Comparison of ENCODE assay signal across 8 cellular contexts in genomic region chr1:219927956-219928790, GRCh38. TPM values are rescaled to one million over a fixed set of nuclear protein-coding genes. Genes with fewer than 3 reads are reported as not detected.
A peak's percentile ranks its signal among the peaks of the same experiment; 100 is the strongest.
DNase-seq lines count a peak whose midpoint lies in the region; ATAC-seq, FAIRE-seq and TF ChIP-seq lines count a peak whose summit lies in the region.

TSS of gene SLC30A10 (minus strand) at chr1:219928557. CDS start at chr1:219928440, 117 bp downstream.

- H3K4me3 ChIP-seq in A673 (ENCODE audit: low read depth, low read length, poor library complexity, severe bottlenecking) (peak within 1 kb of the TSS; percentile 39), keratinocyte (ENCODE audit: control insufficient read depth in 2 of 3, extremely low read depth in 1 of 3, insufficient read depth in 2 of 3, low read depth in 1 of 3, low read length in 3 of 3) (peak within 1 kb of the TSS; percentile 11 to 48 (median 29)), spleen (peak within 1 kb of the TSS; percentile 21 to 67 (median 37))

- H3K27me3 ChIP-seq in A673 (replicated peaks; ENCODE audit: insufficient read depth, low read depth, low read length, poor library complexity) (peaks cover 55% of the 10 kb centered on the region), keratinocyte (ENCODE audit: control insufficient read depth, extremely low read depth, insufficient read depth, low read length) (peaks cover 29% of the 10 kb centered on the region), spleen (replicated peaks in 1 of 7) (peaks cover 0 to 75% (median 34%) of the 10 kb centered on the region in 7 donors)

- WGBS in spleen, 5 donors, result 1 to 3% (median 1%) methylated on average over 27 to 91 of the region's 91 CpGs

- H3K36me3 Mint-ChIP-seq in brain, result no peaks in the 10 kb centered on the region

- TF ChIP-seq POLR2A in spleen (IDR thresholded peaks at IDR 0.05), result no peak

- H4K20me1 ChIP-seq in keratinocyte (ENCODE audit: control insufficient read depth, extremely low read depth, insufficient read depth, low read length), result no peaks in the 10 kb centered on the region

- H3K4me1 ChIP-seq in A673 (ENCODE audit: insufficient read depth, low read length, poor library complexity, severe bottlenecking) (peaks cover 8% of the 10 kb centered on the region), keratinocyte (ENCODE audit: control insufficient read depth, extremely low read depth, insufficient read depth, low read length) (peaks cover 3% of the 10 kb centered on the region), spleen (peaks cover 3 to 18% (median 13%) of the 10 kb centered on the region in 6 donors)

- no peaks in the 10 kb centered on the region for H3K36me3 ChIP-seq in A673 (ENCODE audit: insufficient read depth, low read length, poor library complexity, severe bottlenecking)
- no peaks in the 10 kb centered on the region for H3K36me3 ChIP-seq in keratinocyte (ENCODE audit: control insufficient read depth in 2 of 2, extremely low read depth in 1 of 2, insufficient read depth in 2 of 2, low read length in 2 of 2)
- no peaks in the 10 kb centered on the region for H3K36me3 ChIP-seq in spleen

- FAIRE-seq in keratinocyte (lab: Jason Lieb, UNC), result no peak

- no peak within 1 kb of the TSS for H3K9ac ChIP-seq in keratinocyte (ENCODE audit: control insufficient read depth, extremely low read depth, insufficient read depth, low read length)

- no peaks in the 10 kb centered on the region for H3K9me1 ChIP-seq in keratinocyte (ENCODE audit: control insufficient read depth, extremely low read depth, insufficient read depth, low read length)

- peaks cover 21% of the 10 kb centered on the region for H3K4me1 Mint-ChIP-seq in brain

- peak within 1 kb of the TSS; percentile 67 for H3K4me2 ChIP-seq in keratinocyte (ENCODE audit: control insufficient read depth, extremely low read depth, insufficient read depth, low read depth, low read length)

- peak; percentile 34 for TF ChIP-seq CTCF in A673 (conservative IDR thresholded peaks at IDR 0.05; ENCODE audit: low read depth, low read length)
- no peak for TF ChIP-seq CTCF in brain (conservative IDR thresholded peaks at IDR 0.05)
- TF ChIP-seq CTCF in keratinocyte (optimal IDR thresholded peaks at IDR 0.05 in 1 of 3, IDR thresholded peaks at IDR 0.05 in 1 of 3, conservative IDR thresholded peaks at IDR 0.05 in 1 of 3; ENCODE audit: extremely low read depth in 1 of 3, insufficient read depth in 2 of 3, low read length in 3 of 3), result no peak
- peak in 1 of 11 experiments; percentile 10 for TF ChIP-seq CTCF in spleen (IDR thresholded peaks at IDR 0.05 in 8 of 11, conservative IDR thresholded peaks at IDR 0.05 in 3 of 11)

- peak within 1 kb of the TSS; percentile 69 for H2AFZ ChIP-seq in keratinocyte (ENCODE audit: control insufficient read depth, low read length)

- CTCF ChIA-PET in A673 (lab: Charles Lee), result no interaction called here

- ATAC-seq in GM18511 (IDR thresholded peaks at IDR 0.05; ENCODE audit: unreplicated experiment) (peak; percentile 49), HG03196 (IDR thresholded peaks at IDR 0.05; ENCODE audit: unreplicated experiment) (no peak), HG03460 (IDR thresholded peaks at IDR 0.05; ENCODE audit: unreplicated experiment) (no peak)

- H3K27ac ChIP-seq in A673 (ENCODE audit: low read depth, low read length, poor library complexity, severe bottlenecking), result no peak within 1 kb of the TSS
- H3K27ac ChIP-seq in keratinocyte (ENCODE audit: control insufficient read depth, insufficient read depth, low read length), result no peak within 1 kb of the TSS
- no peak within 1 kb of the TSS for H3K27ac ChIP-seq in spleen

- peak within 1 kb of the TSS; percentile 44 to 85 (median 77) for H3K27ac Mint-ChIP-seq in brain

- no peaks in the 10 kb centered on the region for H3K9me3 ChIP-seq in A673 (ENCODE audit: low read depth, low read length, poor library complexity, severe bottlenecking)
- no peaks in the 10 kb centered on the region for H3K9me3 ChIP-seq in keratinocyte (ENCODE audit: control insufficient read depth, low read depth, low read length)
- no peaks in the 10 kb centered on the region for H3K9me3 ChIP-seq in spleen

- peak; percentile 12 for DNase-seq in A673 (ENCODE audit: low spot score)
- DNase-seq in NCI-H1105 treated with DMSO at 0.1 percent for 48 hours (lab: John Stamatoyannopoulos, UW), result peak; percentile 64
- no peak for DNase-seq in keratinocyte (ENCODE audit: low read depth, low spot score)
- no peak for DNase-seq in spleen

- peaks cover 19% of the 10 kb centered on the region for H3K27me3 Mint-ChIP-seq in brain

- no peaks in the 10 kb centered on the region for H3K9me3 Mint-ChIP-seq in brain

- dilution Hi-C loops in keratinocyte (cut with MboI; ENCODE audit: extremely low pct_ligation_motif_present, low sequenced_read_pairs), result no loop called here

- POLR2A ChIA-PET in A673 (lab: Charles Lee; ENCODE audit: low non-redundant PET), result no interaction called here

- H3K79me2 ChIP-seq in keratinocyte (ENCODE audit: control insufficient read depth, insufficient read depth, low read length), result no peaks in the 10 kb centered on the region

- no TSS peak for BruUV-seq in A673 (replicated peaks; lab: Mats Ljungman, UMichigan)

- peak within 1 kb of the TSS; percentile 83 to 94 (median 91) for H3K4me3 Mint-ChIP-seq in brain

- intact Hi-C loops in A673 (cut with micrococcal nuclease; ENCODE audit: unreplicated experiment) (no loop called here), spleen (cut with DNase I; ENCODE audit: low total_unique reads) (no loop called here)

RNA-seq across cellular contexts. Expression of gene SLC30A10, which starts in this region (rescaled TPM):
- total RNA-seq in A673 (2021) (not detected in 2 replicates), spleen (not detected)
- polyA plus RNA-seq in brain (ENCODE audit: insufficient read depth, low read depth, low replicate concordance) (0.97 TPM), keratinocyte (0.02 to 0.08 TPM (median 0.03 TPM) in 3 replicates), spleen (under 1 TPM in 1 of 3 donors, not detected in 2; 0.03 TPM)
- polyA plus RNA-seq in keratinocyte (2011; ENCODE audit: low read depth), result not detected
- 0.04 TPM in 1 of 2 replicates, not detected in the other for polyA plus RNA-seq in keratinocyte (2011; cell fraction: cytosol; rRNA removed)
- polyA plus RNA-seq in keratinocyte (2011; cell fraction: nucleus; rRNA removed), result 0.09 TPM in 1 of 2 replicates, not detected in the other
- not detected in 2 replicates for polyA plus RNA-seq in keratinocyte (2012; ENCODE audit: low replicate concordance)
- not detected in 3 replicates for polyA minus RNA-seq in keratinocyte
- polyA minus RNA-seq in keratinocyte (2011; cell fraction: cytosol; rRNA and poly(A)+ RNA removed), result not detected
- polyA minus RNA-seq in keratinocyte (2011; cell fraction: nucleus; rRNA and poly(A)+ RNA removed), result not detected in 2 replicates

Comparison
In these comparisons a context has a peak if more than half of its experiments do, and no peak if none do; other contexts are left out.
1. Peak in DNase-seq and H3K4me3 ChIP-seq in A673; RNA of the gene not detected or under 1 TPM.